Comparison of ENCODE assay signal across 19 cellular contexts in the genomic region with DNA sequence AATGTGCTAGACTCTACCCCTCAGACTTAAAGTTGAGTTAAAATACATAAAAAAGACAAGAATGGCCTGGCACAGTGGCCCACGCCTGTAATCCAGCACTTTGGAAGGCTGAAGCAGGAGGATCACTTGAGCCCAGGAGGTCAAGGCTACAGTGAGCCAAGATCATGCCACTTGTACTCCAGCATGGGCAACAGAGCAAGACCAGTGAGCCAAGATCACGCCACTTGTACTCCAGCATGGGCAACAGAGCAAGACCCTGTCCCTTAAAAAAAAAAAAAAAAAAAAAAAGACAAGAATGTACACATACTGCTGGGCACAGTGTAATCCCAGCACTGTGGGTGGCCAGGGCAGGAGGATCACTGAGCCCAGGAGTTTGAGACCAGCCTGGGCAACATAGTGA. TPM values are rescaled to one million over a fixed set of nuclear protein-coding genes. Genes with fewer than 3 reads are reported as not detected.
DNase-seq lines count a peak whose midpoint lies in the region; ATAC-seq and TF ChIP-seq lines count a peak whose summit lies in the region.
"Had no signal": no experiment of that assay in that cellular context is flagged by ENCODE, and none has a peak within 500 bp of the region (broad histone marks: within the 10 kb centered on the region; RNA-seq: fewer than 3 reads in every experiment).

No MANE protein-coding gene starts in this region.

- H3K36me3 ChIP-seq in testis (ENCODE audit: low read depth, missing control alignments) = no peaks in the 10 kb centered on the region

- H3K27ac Mint-ChIP-seq in activated naive CD4-positive, alpha-beta T cell treated with anti-CD3 and anti-CD28 coated beads, Interleukin-2, amount 50 U/mL, for 72 hours = peak overlapping the region; percentile 56 to 69
- no peak overlapping the region for H3K27ac Mint-ChIP-seq in activated naive CD4-positive, alpha-beta T cell treated with anti-CD3 and anti-CD28 coated beads, Interleukin-2, amount 10 ng/mL, durations not matched to agents 7 days and 5 days
- no peak overlapping the region for H3K27ac Mint-ChIP-seq in osteocyte (ENCODE audit: unreplicated experiment)

- H3K9me3 Mint-ChIP-seq in activated naive CD4-positive, alpha-beta T cell treated with anti-CD3 and anti-CD28 coated beads, Interleukin-2, amount 50 U/mL, for 72 hours = no peaks in the 10 kb centered on the region
- H3K9me3 Mint-ChIP-seq in activated naive CD4-positive, alpha-beta T cell treated with anti-CD3 and anti-CD28 coated beads, Interleukin-2, amount 10 ng/mL, durations not matched to agents 7 days and 5 days = no peaks in the 10 kb centered on the region
- H3K9me3 Mint-ChIP-seq in osteocyte (ENCODE audit: unreplicated experiment) = no peaks in the 10 kb centered on the region
- H3K9me3 Mint-ChIP-seq: CD14-positive monocyte; CD4-positive, alpha-beta memory T cell had no signal

- no peaks in the 10 kb centered on the region for H3K27me3 ChIP-seq in testis
- H3K27me3 ChIP-seq: BLaER1 had no signal

- H3K27me3 Mint-ChIP-seq in activated naive CD4-positive, alpha-beta T cell treated with anti-CD3 and anti-CD28 coated beads, Interleukin-2, amount 10 ng/mL, durations not matched to agents 7 days and 5 days = no peaks in the 10 kb centered on the region
- no peaks in the 10 kb centered on the region for H3K27me3 Mint-ChIP-seq in osteocyte (ENCODE audit: unreplicated experiment)
- H3K27me3 Mint-ChIP-seq: CD4-positive, alpha-beta memory T cell had no signal

- no peak overlapping the region for H3K4me3 ChIP-seq in testis
- H3K4me3 ChIP-seq: BLaER1 had no signal

- no peak overlapping the region for H3K4me3 Mint-ChIP-seq in activated naive CD4-positive, alpha-beta T cell treated with anti-CD3 and anti-CD28 coated beads, Interleukin-2, amount 10 ng/mL, durations not matched to agents 7 days and 5 days
- H3K4me3 Mint-ChIP-seq in osteocyte (ENCODE audit: unreplicated experiment) = no peak overlapping the region
- H3K4me3 Mint-ChIP-seq: CD14-positive monocyte; CD4-positive, alpha-beta memory T cell had no signal

- H3K4me1 ChIP-seq in testis = no peaks in the 10 kb centered on the region
- H3K4me1 ChIP-seq: BLaER1 had no signal

- intact Hi-C loops in testis (cut with DNase I; ENCODE audit: low total_unique reads) = no loop called here

- no peak for ATAC-seq in activated naive CD4-positive, alpha-beta T cell treated with anti-CD3 and anti-CD28 coated beads, Interleukin-2, amount 50 U/mL, for 72 hours
- ATAC-seq: HCT116, HepG2 had no signal

- no peak overlapping the region for H3K27ac ChIP-seq in testis
- H3K27ac ChIP-seq: BLaER1 had no signal

- TF ChIP-seq CTCF in osteocyte (IDR thresholded peaks at IDR 0.05) (no peak), testis (IDR thresholded peaks at IDR 0.05) (no peak)

- TF ChIP-seq POLR2A in testis (IDR thresholded peaks at IDR 0.05) = no peak

- WGBS in testis, 2 donors = 72 to 81% methylated on average over 2 of the region's 2 CpGs

- H3K4me1 Mint-ChIP-seq in activated naive CD4-positive, alpha-beta T cell treated with anti-CD3 and anti-CD28 coated beads, Interleukin-2, amount 10 ng/mL, durations not matched to agents 7 days and 5 days = no peaks in the 10 kb centered on the region
- no peaks in the 10 kb centered on the region for H3K4me1 Mint-ChIP-seq in osteocyte (ENCODE audit: unreplicated experiment)
- H3K4me1 Mint-ChIP-seq: CD14-positive monocyte had no signal

- CTCF ChIA-PET in activated naive CD4-positive, alpha-beta T cell treated with anti-CD3 and anti-CD28 coated beads, Interleukin-2, amount 10 ng/mL, durations not matched to agents 7 days and 5 days (lab: Charles Lee) = no interaction called here

- DNase-seq in activated naive CD4-positive, alpha-beta T cell treated with anti-CD3 and anti-CD28 coated beads, Interleukin-2, amount 50 U/mL, for 72 hours (ENCODE audit: low spot score in 2 of 2) = no peak
- DNase-seq in activated naive CD4-positive, alpha-beta T cell treated with anti-CD3 and anti-CD28 coated beads, Interleukin-2, amount 10 ng/mL, durations not matched to agents 7 days and 5 days = no peak
- DNase-seq in osteocyte (ENCODE audit: extremely low spot score, unreplicated experiment) = peak; percentile 49
- peak; percentile 25 for DNase-seq in testis
- DNase-seq in ureter (ENCODE audit: low spot score) = no peak
- DNase-seq in GDM1 (lab: John Stamatoyannopoulos, UW) = no peak
- no peak for DNase-seq in NCI-H446 (lab: John Stamatoyannopoulos, UW)
- DNase-seq: 8988T; CD4-positive, alpha-beta memory T cell; DMS153; DMS79; GF-D8; GOT3; H7 had no signal

- peaks cover 0 to 11% of the 10 kb centered on the region in 2 donors for H3K36me3 Mint-ChIP-seq in activated naive CD4-positive, alpha-beta T cell treated with anti-CD3 and anti-CD28 coated beads, Interleukin-2, amount 50 U/mL, for 72 hours
- peaks cover 33% of the 10 kb centered on the region for H3K36me3 Mint-ChIP-seq in activated naive CD4-positive, alpha-beta T cell treated with anti-CD3 and anti-CD28 coated beads, Interleukin-2, amount 10 ng/mL, durations not matched to agents 7 days and 5 days
- H3K36me3 Mint-ChIP-seq in osteocyte (ENCODE audit: unreplicated experiment) = peaks cover 34% of the 10 kb centered on the region

- no peaks in the 10 kb centered on the region for H3K9me3 ChIP-seq in testis
- H3K9me3 ChIP-seq: BLaER1 had no signal

RNA-seq across cellular contexts. Expression of a gene that starts 17.4 kb away (rescaled TPM):
- 10 to 100 TPM; 11.2 to 27.0 TPM for total RNA-seq in activated naive CD4-positive, alpha-beta T cell treated with anti-CD3 and anti-CD28 coated beads, Interleukin-2, amount 50 U/mL, for 72 hours
- total RNA-seq in osteocyte (24.7 and 28.3 TPM in 2 replicates), testis (10 to 100 TPM; 48.7 to 51.8 TPM), ureter (30.9 TPM)
- 46.3 TPM for polyA plus RNA-seq in testis (ENCODE audit: insufficient read depth, low read depth, low replicate concordance)

RNA-seq across cellular contexts. Expression of a gene that starts 45.7 kb away (rescaled TPM):
- 10 to 100 TPM; 27.9 to 36.3 TPM for total RNA-seq in activated naive CD4-positive, alpha-beta T cell treated with anti-CD3 and anti-CD28 coated beads, Interleukin-2, amount 50 U/mL, for 72 hours
- total RNA-seq in osteocyte (7.6 and 8.0 TPM in 2 replicates), testis (10 to 100 TPM; 20.7 to 36.8 TPM), ureter (10.6 TPM)
- 31.7 TPM for polyA plus RNA-seq in testis (ENCODE audit: insufficient read depth, low read depth, low replicate concordance)

RNA-seq across cellular contexts. Expression of a gene that starts 57.2 kb away (rescaled TPM):
- not detected for total RNA-seq in activated naive CD4-positive, alpha-beta T cell treated with anti-CD3 and anti-CD28 coated beads, Interleukin-2, amount 50 U/mL, for 72 hours
- total RNA-seq in osteocyte (0.26 TPM in 1 of 2 replicates, not detected in the other), testis (1 to 10 TPM; 4.5 to 8.6 TPM), ureter (not detected)
- 18.7 TPM for polyA plus RNA-seq in testis (ENCODE audit: insufficient read depth, low read depth, low replicate concordance)
- total RNA-seq: CD4-positive, alpha-beta memory T cell; HepG2 had no signal
- polyA plus RNA-seq: AG04450, CD14-positive monocyte, HepG2 had no signal

Comparison
In these comparisons a context has a peak if more than half of its experiments do, and no peak if none do; other contexts are left out.
1. H3K27ac Mint-ChIP-seq: peak in activated naive CD4-positive, alpha-beta T cell treated with anti-CD3 and anti-CD28 coated beads, Interleukin-2, amount 50 U/mL, for 72 hours (2 of 2); none in activated naive CD4-positive, alpha-beta T cell treated with anti-CD3 and anti-CD28 coated beads, Interleukin-2, amount 10 ng/mL, durations not matched to agents 7 days and 5 days (single experiment) and osteocyte (single experiment).
2. DNase-seq: peak in osteocyte (single experiment) and testis (single experiment); none in activated naive CD4-positive, alpha-beta T cell treated with anti-CD3 and anti-CD28 coated beads, Interleukin-2, amount 50 U/mL, for 72 hours (0 of 2), activated naive CD4-positive, alpha-beta T cell treated with anti-CD3 and anti-CD28 coated beads, Interleukin-2, amount 10 ng/mL, durations not matched to agents 7 days and 5 days (single experiment), ureter (single experiment), GDM1 (single experiment) and NCI-H446 (0 of 2).